Comparison of ENCODE assay signal across 1 cellular context in the genomic region with DNA sequence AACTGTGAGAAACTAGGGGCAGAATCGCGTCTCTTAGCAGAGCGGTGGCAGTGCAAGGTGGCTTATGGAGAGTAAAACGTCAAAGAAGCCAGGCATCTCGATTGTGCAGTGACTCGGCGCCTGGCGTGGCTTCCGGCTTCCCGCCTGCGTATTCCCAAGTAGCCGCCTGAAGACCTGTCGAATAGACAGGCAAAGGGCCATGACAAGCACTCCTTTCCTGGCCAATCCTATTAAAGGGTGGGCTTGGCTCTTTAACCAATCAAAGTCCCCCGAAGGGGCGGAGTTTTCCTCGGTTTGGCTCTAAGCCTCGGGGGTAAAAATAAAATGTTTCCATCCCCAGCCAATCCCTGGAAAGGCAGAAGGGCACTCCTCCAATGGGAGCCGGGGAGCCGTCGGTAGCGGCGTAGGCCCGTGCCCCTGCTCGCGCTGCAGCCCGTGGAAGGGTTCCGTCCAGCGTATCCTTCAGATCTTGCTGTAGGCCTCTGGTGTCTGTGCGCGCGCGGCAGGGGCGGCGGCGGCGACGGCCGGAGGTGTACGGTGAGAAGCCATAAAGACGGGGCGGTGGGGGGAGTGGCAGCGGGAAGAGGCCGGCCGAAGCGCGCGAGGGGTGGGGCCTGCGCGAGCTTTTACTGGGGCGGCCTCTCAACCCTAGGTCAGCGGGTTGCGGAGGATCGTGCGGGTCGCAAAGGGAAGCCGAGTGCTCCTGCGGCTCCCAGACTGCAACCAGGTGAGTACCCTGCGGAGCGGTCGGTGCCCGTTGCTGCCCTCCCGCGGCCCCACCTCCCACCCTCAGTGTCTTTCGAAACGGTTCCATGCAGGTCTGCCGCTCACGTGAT.
A peak's percentile ranks its signal among the peaks of the same experiment; 100 is the strongest.
TF ChIP-seq lines count a peak whose summit lies in the region.

A gene with protein sequence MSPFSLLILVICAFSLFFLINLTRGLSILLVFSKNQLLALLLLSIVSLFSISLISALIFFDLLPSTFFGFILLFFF (plus strand): TSS at position 395 of the 836 bp plus-strand sequence. CDS start 30,131 bp downstream, outside the sequence.

TF ChIP-seq in HEK293, 187 proteins besides CTCF, POLR2A, EP300 and RAD21 (continued from another document and continues in another):
- TF ChIP-seq ZNF48 (tag by site-specific recombination; IDR thresholded peaks at IDR 0.05), result no peak
- peak; percentile 63; the same call in 1 of the 2 replicates for TF ChIP-seq KLF8 (tag by site-specific recombination; IDR thresholded peaks at IDR 0.05)
- peak; percentile 79; the same call in 1 of the 2 replicates for TF ChIP-seq ZNF777 (tag by site-specific recombination; IDR thresholded peaks at IDR 0.05; ENCODE audit: borderline replicate concordance)
- no peak for TF ChIP-seq REPIN1 (tag by site-specific recombination; IDR thresholded peaks at IDR 0.05; ENCODE audit: low read depth)
- TF ChIP-seq ZNF248 (tag by site-specific recombination; IDR thresholded peaks at IDR 0.05), result no peak
- peak; percentile 82 for TF ChIP-seq ZNF600 (tag by site-specific recombination; IDR thresholded peaks at IDR 0.05)
- TF ChIP-seq ZNF19 (tag by site-specific recombination; IDR thresholded peaks at IDR 0.05; ENCODE audit: low read depth), result no peak
- TF ChIP-seq ZBTB48 (tag by site-specific recombination; IDR thresholded peaks at IDR 0.05), result no peak
- peak; percentile 78 for TF ChIP-seq KLF9 (tag by site-specific recombination; IDR thresholded peaks at IDR 0.05; ENCODE audit: low read depth)
- TF ChIP-seq ZNF792 (tag by site-specific recombination; IDR thresholded peaks at IDR 0.05), result no peak
- TF ChIP-seq ZSCAN30 (tag by site-specific recombination; IDR thresholded peaks at IDR 0.05), result 0 out of 2 replicates have a peak, but pooled peaks have one; percentile 29
- TF ChIP-seq, protein P1, sequence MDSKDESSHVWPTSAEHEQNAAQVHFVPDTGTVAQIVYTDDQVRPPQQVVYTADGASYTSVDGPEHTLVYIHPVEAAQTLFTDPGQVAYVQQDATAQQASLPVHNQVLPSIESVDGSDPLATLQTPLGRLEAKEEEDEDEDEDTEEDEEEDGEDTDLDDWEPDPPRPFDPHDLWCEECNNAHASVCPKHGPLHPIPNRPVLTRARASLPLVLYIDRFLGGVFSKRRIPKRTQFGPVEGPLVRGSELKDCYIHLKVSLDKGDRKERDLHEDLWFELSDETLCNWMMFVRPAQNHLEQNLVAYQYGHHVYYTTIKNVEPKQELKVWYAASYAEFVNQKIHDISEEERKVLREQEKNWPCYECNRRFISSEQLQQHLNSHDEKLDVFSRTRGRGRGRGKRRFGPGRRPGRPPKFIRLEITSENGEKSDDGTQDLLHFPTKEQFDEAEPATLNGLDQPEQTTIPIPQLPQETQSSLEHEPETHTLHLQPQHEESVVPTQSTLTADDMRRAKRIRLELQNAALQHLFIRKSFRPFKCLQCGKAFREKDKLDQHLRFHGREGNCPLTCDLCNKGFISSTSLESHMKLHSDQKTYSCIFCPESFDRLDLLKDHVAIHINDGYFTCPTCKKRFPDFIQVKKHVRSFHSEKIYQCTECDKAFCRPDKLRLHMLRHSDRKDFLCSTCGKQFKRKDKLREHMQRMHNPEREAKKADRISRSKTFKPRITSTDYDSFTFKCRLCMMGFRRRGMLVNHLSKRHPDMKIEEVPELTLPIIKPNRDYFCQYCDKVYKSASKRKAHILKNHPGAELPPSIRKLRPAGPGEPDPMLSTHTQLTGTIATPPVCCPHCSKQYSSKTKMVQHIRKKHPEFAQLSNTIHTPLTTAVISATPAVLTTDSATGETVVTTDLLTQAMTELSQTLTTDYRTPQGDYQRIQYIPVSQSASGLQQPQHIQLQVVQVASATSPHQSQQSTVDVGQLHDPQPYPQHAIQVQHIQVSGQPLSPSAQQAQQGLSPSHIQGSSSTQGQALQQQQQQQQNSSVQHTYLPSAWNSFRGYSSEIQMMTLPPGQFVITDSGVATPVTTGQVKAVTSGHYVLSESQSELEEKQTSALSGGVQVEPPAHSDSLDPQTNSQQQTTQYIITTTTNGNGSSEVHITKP (tag by site-specific recombination; IDR thresholded peaks at IDR 0.05), result peak; percentile 66; the same call in 1 of the 2 replicates
- TF ChIP-seq ZNF311 (tag by site-specific recombination; IDR thresholded peaks at IDR 0.05; ENCODE audit: borderline replicate concordance), result no peak
- TF ChIP-seq PRDM1 (tag by site-specific recombination; IDR thresholded peaks at IDR 0.05), result 0 out of 2 replicates have a peak, but pooled peaks have one; percentile 20
- no peak for TF ChIP-seq ZBTB8A (tag by site-specific recombination; IDR thresholded peaks at IDR 0.05)
- TF ChIP-seq, protein P2, sequence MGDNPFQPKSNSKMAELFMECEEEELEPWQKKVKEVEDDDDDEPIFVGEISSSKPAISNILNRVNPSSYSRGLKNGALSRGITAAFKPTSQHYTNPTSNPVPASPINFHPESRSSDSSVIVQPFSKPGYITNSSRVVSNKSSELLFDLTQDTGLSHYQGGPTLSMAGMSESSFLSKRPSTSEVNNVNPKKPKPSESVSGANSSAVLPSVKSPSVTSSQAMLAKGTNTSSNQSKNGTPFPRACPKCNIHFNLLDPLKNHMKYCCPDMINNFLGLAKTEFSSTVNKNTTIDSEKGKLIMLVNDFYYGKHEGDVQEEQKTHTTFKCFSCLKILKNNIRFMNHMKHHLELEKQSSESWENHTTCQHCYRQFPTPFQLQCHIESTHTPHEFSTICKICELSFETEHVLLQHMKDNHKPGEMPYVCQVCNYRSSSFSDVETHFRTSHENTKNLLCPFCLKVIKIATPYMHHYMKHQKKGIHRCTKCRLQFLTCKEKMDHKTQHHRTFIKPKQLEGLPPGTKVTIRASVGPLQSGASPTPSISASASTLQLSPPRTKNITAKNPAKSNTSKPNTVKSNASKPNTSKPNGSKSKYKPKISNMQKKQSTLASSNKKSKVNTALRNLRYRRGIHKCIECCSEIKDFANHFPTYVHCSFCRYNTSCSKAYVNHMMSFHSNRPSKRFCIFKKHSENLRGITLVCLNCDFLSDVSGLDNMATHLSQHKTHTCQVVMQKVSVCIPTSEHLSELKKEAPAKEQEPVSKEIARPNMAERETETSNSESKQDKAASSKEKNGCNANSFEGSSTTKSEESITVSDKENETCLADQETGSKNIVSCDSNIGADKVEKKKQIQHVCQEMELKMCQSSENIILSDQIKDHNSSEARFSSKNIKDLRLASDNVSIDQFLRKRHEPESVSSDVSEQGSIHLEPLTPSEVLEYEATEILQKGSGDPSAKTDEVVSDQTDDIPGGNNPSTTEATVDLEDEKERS (tag by site-specific recombination; IDR thresholded peaks at IDR 0.05), result no peak
- peak; percentile 17; the same call in 1 of the 2 replicates for TF ChIP-seq OSR2 (tag by site-specific recombination; IDR thresholded peaks at IDR 0.05)
- TF ChIP-seq ZNF701 (tag by site-specific recombination; IDR thresholded peaks at IDR 0.05), result no peak
- no peak for TF ChIP-seq ZNF174 (tag by site-specific recombination; IDR thresholded peaks at IDR 0.05)
- TF ChIP-seq, protein P3, sequence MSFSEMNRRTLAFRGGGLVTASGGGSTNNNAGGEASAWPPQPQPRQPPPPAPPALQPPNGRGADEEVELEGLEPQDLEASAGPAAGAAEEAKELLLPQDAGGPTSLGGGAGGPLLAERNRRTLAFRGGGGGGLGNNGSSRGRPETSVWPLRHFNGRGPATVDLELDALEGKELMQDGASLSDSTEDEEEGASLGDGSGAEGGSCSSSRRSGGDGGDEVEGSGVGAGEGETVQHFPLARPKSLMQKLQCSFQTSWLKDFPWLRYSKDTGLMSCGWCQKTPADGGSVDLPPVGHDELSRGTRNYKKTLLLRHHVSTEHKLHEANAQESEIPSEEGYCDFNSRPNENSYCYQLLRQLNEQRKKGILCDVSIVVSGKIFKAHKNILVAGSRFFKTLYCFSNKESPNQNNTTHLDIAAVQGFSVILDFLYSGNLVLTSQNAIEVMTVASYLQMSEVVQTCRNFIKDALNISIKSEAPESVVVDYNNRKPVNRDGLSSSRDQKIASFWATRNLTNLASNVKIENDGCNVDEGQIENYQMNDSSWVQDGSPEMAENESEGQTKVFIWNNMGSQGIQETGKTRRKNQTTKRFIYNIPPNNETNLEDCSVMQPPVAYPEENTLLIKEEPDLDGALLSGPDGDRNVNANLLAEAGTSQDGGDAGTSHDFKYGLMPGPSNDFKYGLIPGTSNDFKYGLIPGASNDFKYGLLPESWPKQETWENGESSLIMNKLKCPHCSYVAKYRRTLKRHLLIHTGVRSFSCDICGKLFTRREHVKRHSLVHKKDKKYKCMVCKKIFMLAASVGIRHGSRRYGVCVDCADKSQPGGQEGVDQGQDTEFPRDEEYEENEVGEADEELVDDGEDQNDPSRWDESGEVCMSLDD (tag by site-specific recombination; IDR thresholded peaks at IDR 0.05), result no peak
- TF ChIP-seq, protein P4, sequence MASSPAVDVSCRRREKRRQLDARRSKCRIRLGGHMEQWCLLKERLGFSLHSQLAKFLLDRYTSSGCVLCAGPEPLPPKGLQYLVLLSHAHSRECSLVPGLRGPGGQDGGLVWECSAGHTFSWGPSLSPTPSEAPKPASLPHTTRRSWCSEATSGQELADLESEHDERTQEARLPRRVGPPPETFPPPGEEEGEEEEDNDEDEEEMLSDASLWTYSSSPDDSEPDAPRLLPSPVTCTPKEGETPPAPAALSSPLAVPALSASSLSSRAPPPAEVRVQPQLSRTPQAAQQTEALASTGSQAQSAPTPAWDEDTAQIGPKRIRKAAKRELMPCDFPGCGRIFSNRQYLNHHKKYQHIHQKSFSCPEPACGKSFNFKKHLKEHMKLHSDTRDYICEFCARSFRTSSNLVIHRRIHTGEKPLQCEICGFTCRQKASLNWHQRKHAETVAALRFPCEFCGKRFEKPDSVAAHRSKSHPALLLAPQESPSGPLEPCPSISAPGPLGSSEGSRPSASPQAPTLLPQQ (tag by site-specific recombination; IDR thresholded peaks at IDR 0.05), result 0 out of 2 replicates have a peak, but pooled peaks have one; percentile 18
- TF ChIP-seq, protein P5, sequence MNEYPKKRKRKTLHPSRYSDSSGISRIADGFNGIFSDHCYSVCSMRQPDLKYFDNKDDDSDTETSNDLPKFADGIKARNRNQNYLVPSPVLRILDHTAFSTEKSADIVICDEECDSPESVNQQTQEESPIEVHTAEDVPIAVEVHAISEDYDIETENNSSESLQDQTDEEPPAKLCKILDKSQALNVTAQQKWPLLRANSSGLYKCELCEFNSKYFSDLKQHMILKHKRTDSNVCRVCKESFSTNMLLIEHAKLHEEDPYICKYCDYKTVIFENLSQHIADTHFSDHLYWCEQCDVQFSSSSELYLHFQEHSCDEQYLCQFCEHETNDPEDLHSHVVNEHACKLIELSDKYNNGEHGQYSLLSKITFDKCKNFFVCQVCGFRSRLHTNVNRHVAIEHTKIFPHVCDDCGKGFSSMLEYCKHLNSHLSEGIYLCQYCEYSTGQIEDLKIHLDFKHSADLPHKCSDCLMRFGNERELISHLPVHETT (tag by site-specific recombination; IDR thresholded peaks at IDR 0.05), result 0 out of 2 replicates have a peak, but pooled peaks have one; percentile 42
- TF ChIP-seq, protein P6, sequence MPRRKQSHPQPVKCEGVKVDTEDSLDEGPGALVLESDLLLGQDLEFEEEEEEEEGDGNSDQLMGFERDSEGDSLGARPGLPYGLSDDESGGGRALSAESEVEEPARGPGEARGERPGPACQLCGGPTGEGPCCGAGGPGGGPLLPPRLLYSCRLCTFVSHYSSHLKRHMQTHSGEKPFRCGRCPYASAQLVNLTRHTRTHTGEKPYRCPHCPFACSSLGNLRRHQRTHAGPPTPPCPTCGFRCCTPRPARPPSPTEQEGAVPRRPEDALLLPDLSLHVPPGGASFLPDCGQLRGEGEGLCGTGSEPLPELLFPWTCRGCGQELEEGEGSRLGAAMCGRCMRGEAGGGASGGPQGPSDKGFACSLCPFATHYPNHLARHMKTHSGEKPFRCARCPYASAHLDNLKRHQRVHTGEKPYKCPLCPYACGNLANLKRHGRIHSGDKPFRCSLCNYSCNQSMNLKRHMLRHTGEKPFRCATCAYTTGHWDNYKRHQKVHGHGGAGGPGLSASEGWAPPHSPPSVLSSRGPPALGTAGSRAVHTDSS (tag by site-specific recombination; IDR thresholded peaks at IDR 0.05), result no peak
- TF ChIP-seq, protein P7, sequence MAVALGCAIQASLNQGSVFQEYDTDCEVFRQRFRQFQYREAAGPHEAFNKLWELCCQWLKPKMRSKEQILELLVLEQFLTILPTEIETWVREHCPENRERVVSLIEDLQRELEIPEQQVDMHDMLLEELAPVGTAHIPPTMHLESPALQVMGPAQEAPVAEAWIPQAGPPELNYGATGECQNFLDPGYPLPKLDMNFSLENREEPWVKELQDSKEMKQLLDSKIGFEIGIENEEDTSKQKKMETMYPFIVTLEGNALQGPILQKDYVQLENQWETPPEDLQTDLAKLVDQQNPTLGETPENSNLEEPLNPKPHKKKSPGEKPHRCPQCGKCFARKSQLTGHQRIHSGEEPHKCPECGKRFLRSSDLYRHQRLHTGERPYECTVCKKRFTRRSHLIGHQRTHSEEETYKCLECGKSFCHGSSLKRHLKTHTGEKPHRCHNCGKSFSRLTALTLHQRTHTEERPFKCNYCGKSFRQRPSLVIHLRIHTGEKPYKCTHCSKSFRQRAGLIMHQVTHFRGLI (tag by site-specific recombination; IDR thresholded peaks at IDR 0.05), result no peak
- TF ChIP-seq IKZF3 (tag by site-specific recombination; IDR thresholded peaks at IDR 0.05), result peak; percentile 86
- TF ChIP-seq ZBTB17 (tag by site-specific recombination; IDR thresholded peaks at IDR 0.05), result peak; percentile 58
- TF ChIP-seq, protein P8, sequence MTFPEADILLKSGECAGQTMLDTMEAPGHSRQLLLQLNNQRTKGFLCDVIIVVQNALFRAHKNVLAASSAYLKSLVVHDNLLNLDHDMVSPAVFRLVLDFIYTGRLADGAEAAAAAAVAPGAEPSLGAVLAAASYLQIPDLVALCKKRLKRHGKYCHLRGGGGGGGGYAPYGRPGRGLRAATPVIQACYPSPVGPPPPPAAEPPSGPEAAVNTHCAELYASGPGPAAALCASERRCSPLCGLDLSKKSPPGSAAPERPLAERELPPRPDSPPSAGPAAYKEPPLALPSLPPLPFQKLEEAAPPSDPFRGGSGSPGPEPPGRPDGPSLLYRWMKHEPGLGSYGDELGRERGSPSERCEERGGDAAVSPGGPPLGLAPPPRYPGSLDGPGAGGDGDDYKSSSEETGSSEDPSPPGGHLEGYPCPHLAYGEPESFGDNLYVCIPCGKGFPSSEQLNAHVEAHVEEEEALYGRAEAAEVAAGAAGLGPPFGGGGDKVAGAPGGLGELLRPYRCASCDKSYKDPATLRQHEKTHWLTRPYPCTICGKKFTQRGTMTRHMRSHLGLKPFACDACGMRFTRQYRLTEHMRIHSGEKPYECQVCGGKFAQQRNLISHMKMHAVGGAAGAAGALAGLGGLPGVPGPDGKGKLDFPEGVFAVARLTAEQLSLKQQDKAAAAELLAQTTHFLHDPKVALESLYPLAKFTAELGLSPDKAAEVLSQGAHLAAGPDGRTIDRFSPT (tag by site-specific recombination; IDR thresholded peaks at IDR 0.05), result no peak
- TF ChIP-seq ZNF366 (tag by site-specific recombination; conservative IDR thresholded peaks at IDR 0.05), result no peak
- TF ChIP-seq ZBTB7A (tag by site-specific recombination; IDR thresholded peaks at IDR 0.05; ENCODE audit: low read depth), result no peak
- 0 out of 2 replicates have a peak, but pooled peaks have one; percentile 20 for TF ChIP-seq ZEB2 (tag by site-specific recombination; IDR thresholded peaks at IDR 0.05)
- TF ChIP-seq ZNF596 (tag by site-specific recombination; IDR thresholded peaks at IDR 0.05), result no peak
- no peak for TF ChIP-seq ZNF473 (tag by site-specific recombination; IDR thresholded peaks at IDR 0.05)
- TF ChIP-seq ZNF24 (tag by site-specific recombination; IDR thresholded peaks at IDR 0.05), result no peak
- TF ChIP-seq, protein P9, sequence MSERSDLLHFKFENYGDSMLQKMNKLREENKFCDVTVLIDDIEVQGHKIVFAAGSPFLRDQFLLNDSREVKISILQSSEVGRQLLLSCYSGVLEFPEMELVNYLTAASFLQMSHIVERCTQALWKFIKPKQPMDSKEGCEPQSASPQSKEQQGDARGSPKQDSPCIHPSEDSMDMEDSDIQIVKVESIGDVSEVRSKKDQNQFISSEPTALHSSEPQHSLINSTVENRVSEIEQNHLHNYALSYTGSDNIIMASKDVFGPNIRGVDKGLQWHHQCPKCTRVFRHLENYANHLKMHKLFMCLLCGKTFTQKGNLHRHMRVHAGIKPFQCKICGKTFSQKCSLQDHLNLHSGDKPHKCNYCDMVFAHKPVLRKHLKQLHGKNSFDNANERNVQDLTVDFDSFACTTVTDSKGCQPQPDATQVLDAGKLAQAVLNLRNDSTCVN (tag by site-specific recombination; optimal IDR thresholded peaks at IDR 0.05), result peak; percentile 90
